ENCODE assay signal across 8 cellular contexts in genomic region chr1:2229032-2229920, GRCh38. TPM values are rescaled to one million over a fixed set of nuclear protein-coding genes. Genes with fewer than 3 reads are reported as not detected.
DNase-seq lines count a peak whose midpoint lies in the region; ATAC-seq, FAIRE-seq and TF ChIP-seq lines count a peak whose summit lies in the region.

No MANE protein-coding gene starts in this region.

- H3K9me3 Mint-ChIP-seq in activated naive CD8-positive, alpha-beta T cell treated with anti-CD3 and anti-CD28 coated beads, Interleukin-2, amount 10 ng/mL, durations not matched to agents 7 days and 5 days: no peaks in the 10 kb centered on the region

- 1 to 2% (median 2%) methylated on average over 73 to 78 of the region's 78 CpGs for WGBS in ovary, 3 donors

- peak overlapping the region; percentile 95 for H3K27ac Mint-ChIP-seq in activated naive CD8-positive, alpha-beta T cell treated with anti-CD3 and anti-CD28 coated beads, Interleukin-2, amount 10 ng/mL, durations not matched to agents 7 days and 5 days

- peak; percentile 55 for DNase-seq in BE2C
- no peak for DNase-seq in HFF-Myc (ENCODE audit: extremely low read depth, low read depth)
- DNase-seq in RCC 7860 (ENCODE audit: low spot score): peak; percentile 36
- DNase-seq in activated naive CD8-positive, alpha-beta T cell treated with anti-CD3 and anti-CD28 coated beads, Interleukin-2, amount 10 ng/mL, durations not matched to agents 7 days and 5 days: peak; percentile 75
- peak; percentile 79 to 83 for DNase-seq in cardiac muscle cell (ENCODE audit: low read depth in 1 of 2, low spot score in 1 of 2)
- peak; percentile 83 to 90 (median 88) for DNase-seq in ovary
- no peak for DNase-seq in NK-92 treated with Interleukin-12 subunit alpha and Interleukin-12 subunit beta, amount 100 ng/mL, for 24 hours (lab: John Stamatoyannopoulos, UW)

- TF ChIP-seq POLR2A in ovary (IDR thresholded peaks at IDR 0.05): no peak

- no peak for FAIRE-seq in RCC 7860 (lab: Jason Lieb, UNC)

- H3K9me3 ChIP-seq in BE2C (no peaks in the 10 kb centered on the region), cardiac muscle cell (ENCODE audit: low read depth) (no peaks in the 10 kb centered on the region), ovary (no peaks in the 10 kb centered on the region)

- TF ChIP-seq EP300 in ovary (IDR thresholded peaks at IDR 0.05): no peak

- peaks cover 7% of the 10 kb centered on the region for H3K27me3 Mint-ChIP-seq in activated naive CD8-positive, alpha-beta T cell treated with anti-CD3 and anti-CD28 coated beads, Interleukin-2, amount 10 ng/mL, durations not matched to agents 7 days and 5 days

- TF ChIP-seq CTCF in BE2C (IDR thresholded peaks at IDR 0.05; ENCODE audit: low read depth, low read length) (no peak), HFF-Myc (IDR thresholded peaks at IDR 0.05; ENCODE audit: low read depth, low read length, missing control alignments) (no peak), cardiac muscle cell (IDR thresholded peaks at IDR 0.05; ENCODE audit: low read depth, low read length) (peak; percentile 4), ovary (IDR thresholded peaks at IDR 0.05) (peak in 2 of 3 donors; percentile 14 to 29)

- peaks cover 30% of the 10 kb centered on the region for H3K4me1 Mint-ChIP-seq in activated naive CD8-positive, alpha-beta T cell treated with anti-CD3 and anti-CD28 coated beads, Interleukin-2, amount 10 ng/mL, durations not matched to agents 7 days and 5 days

- intact Hi-C loops in ovary (cut with DNase I): no loop called here

- H3K27me3 ChIP-seq in BE2C (no peaks in the 10 kb centered on the region), cardiac muscle cell (no peaks in the 10 kb centered on the region), ovary (no peaks in the 10 kb centered on the region)

- POLR2A ChIA-PET in activated naive CD8-positive, alpha-beta T cell treated with anti-CD3 and anti-CD28 coated beads, Interleukin-2, amount 10 ng/mL, durations not matched to agents 7 days and 5 days (lab: Charles Lee): interaction anchor here (0.9 to 4.4 kb wide), 16 partner anchors 17 to 356 kb away, joined by 3 to 34 read pairs (median 6); partner anchors contain the start of genes FAAP20, MORN1 and RER1

- peak; percentile 4 for ATAC-seq in activated naive CD8-positive, alpha-beta T cell treated with anti-CD3 and anti-CD28 coated beads, Interleukin-2, amount 10 ng/mL, durations not matched to agents 7 days and 5 days (ENCODE audit: low read depth)
- ATAC-seq in GM19463 (IDR thresholded peaks at IDR 0.05; ENCODE audit: unreplicated experiment): no peak

- H3K36me3 Mint-ChIP-seq in activated naive CD8-positive, alpha-beta T cell treated with anti-CD3 and anti-CD28 coated beads, Interleukin-2, amount 10 ng/mL, durations not matched to agents 7 days and 5 days: peaks cover 3% of the 10 kb centered on the region

- H3K4me1 ChIP-seq in BE2C (no peaks in the 10 kb centered on the region; the same call in 1 of the 2 replicates), cardiac muscle cell (ENCODE audit: low read depth) (peaks cover 47% of the 10 kb centered on the region), ovary (ENCODE audit: insufficient read depth) (peaks cover 22% of the 10 kb centered on the region)

- H3K36me3 ChIP-seq in BE2C (no peaks in the 10 kb centered on the region), cardiac muscle cell (no peaks in the 10 kb centered on the region), ovary (no peaks in the 10 kb centered on the region)

- peak overlapping the region; percentile 71 for H3K4me3 ChIP-seq in BE2C (ENCODE audit: low read depth, low read length)
- peak overlapping the region; percentile 94 for H3K4me3 ChIP-seq in HFF-Myc (replicated peaks; ENCODE audit: low read depth, low read length)
- H3K4me3 ChIP-seq in cardiac muscle cell: peak overlapping the region; percentile 56
- peak overlapping the region; percentile 59 for H3K4me3 ChIP-seq in ovary

- H3K4me3 Mint-ChIP-seq in activated naive CD8-positive, alpha-beta T cell treated with anti-CD3 and anti-CD28 coated beads, Interleukin-2, amount 10 ng/mL, durations not matched to agents 7 days and 5 days: peak overlapping the region; percentile 94

- peak overlapping the region; percentile 61 for H3K27ac ChIP-seq in cardiac muscle cell
- peak overlapping the region; percentile 83 to 90 for H3K27ac ChIP-seq in ovary

RNA-seq across cellular contexts. Expression of gene SKI, which starts 1.2 kb away (rescaled TPM):
- 22.2 TPM for polyA plus RNA-seq in BE2C (2012; ENCODE audit: insufficient read depth, insufficient read length, low read depth)
- total RNA-seq in activated naive CD8-positive, alpha-beta T cell treated with anti-CD3 and anti-CD28 coated beads, Interleukin-2, amount 10 ng/mL, durations not matched to agents 7 days and 5 days: 10 to 100 TPM; 59.3 to 71.6 TPM
- 25.2 and 31.9 TPM in 2 replicates for total RNA-seq in cardiac muscle cell
- 2.7 and 5.2 TPM in 2 replicates for polyA plus RNA-seq in cardiac muscle cell
- 100 to 1,000 TPM in 3 of 7 donors, 10 to 100 TPM in 4; 27.8 to 109 (median 84.3) TPM for total RNA-seq in ovary
- 10 to 100 TPM; 36.3 to 47.0 TPM for polyA plus RNA-seq in ovary

RNA-seq across cellular contexts. Expression of gene FAAP20, which starts 34.7 kb away (rescaled TPM):
- 37.3 TPM for polyA plus RNA-seq in BE2C (2012; ENCODE audit: insufficient read depth, insufficient read length, low read depth)
- 10 to 100 TPM; 59.0 to 61.0 TPM for total RNA-seq in activated naive CD8-positive, alpha-beta T cell treated with anti-CD3 and anti-CD28 coated beads, Interleukin-2, amount 10 ng/mL, durations not matched to agents 7 days and 5 days
- 109 and 130 TPM in 2 replicates for total RNA-seq in cardiac muscle cell
- 188 and 219 TPM in 2 replicates for polyA plus RNA-seq in cardiac muscle cell
- 10 to 100 TPM; 32.7 to 96.1 (median 61.7) TPM for total RNA-seq in ovary
- 10 to 100 TPM in 1 of 2 donors, 1 to 10 TPM in 1; 3.4 to 69.2 TPM for polyA plus RNA-seq in ovary

Comparison
In these comparisons a context has a peak if more than half of its experiments do, and no peak if none do; other contexts are left out.
1. DNase-seq: peak in BE2C (single experiment), RCC 7860 (single experiment), activated naive CD8-positive, alpha-beta T cell treated with anti-CD3 and anti-CD28 coated beads, Interleukin-2, amount 10 ng/mL, durations not matched to agents 7 days and 5 days (single experiment), cardiac muscle cell (2 of 2) and ovary (5 of 5); none in HFF-Myc (single experiment) and NK-92 treated with Interleukin-12 subunit alpha and Interleukin-12 subunit beta, amount 100 ng/mL, for 24 hours (single experiment).
2. CTCF ChIP-seq: peak in cardiac muscle cell (single experiment) and ovary (2 of 3); none in BE2C (single experiment) and HFF-Myc (single experiment).
3. Peak in every context shown above with its lines, with median percentiles within 50 percentile points of each other: H3K4me3 ChIP-seq.